Comparison of ENCODE assay signal across 16 cellular contexts in the genomic region with DNA sequence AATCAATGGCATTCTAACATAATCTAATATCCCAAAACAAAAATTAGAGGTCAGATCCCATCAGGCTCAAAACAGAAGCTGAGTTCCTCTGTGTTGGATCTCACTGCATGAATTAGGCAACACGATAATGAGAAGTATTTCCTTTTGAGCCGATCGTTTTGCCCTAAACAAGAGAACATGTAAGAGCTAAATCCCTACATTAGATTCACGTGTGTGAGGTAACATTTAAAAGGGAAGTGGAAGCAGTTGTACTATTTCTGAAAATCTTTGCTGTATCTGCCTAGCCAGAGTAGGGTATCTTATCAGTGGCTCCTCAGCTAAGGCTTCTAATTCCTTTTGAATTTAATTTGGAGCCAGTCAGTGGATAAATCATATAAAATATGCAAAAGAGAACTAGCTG.
DNase-seq lines count a peak whose midpoint lies in the region; ATAC-seq and TF ChIP-seq lines count a peak whose summit lies in the region.
"Had no signal": no experiment of that assay in that cellular context is flagged by ENCODE, and none has a peak within 500 bp of the region (broad histone marks: within the 10 kb centered on the region; RNA-seq: fewer than 3 reads in every experiment).

No MANE protein-coding gene starts in this region.

- H3K27me3 Mint-ChIP-seq in mesothelial cell of epicardium (ENCODE audit: low read depth) = no peaks in the 10 kb centered on the region

- no peak for ATAC-seq in HG03159 (IDR thresholded peaks at IDR 0.05; ENCODE audit: unreplicated experiment)

- DNase-seq in CD1c-positive myeloid dendritic cell (ENCODE audit: extremely low spot score) = peak; percentile 64
- DNase-seq in MV-4-11 (lab: John Stamatoyannopoulos, UW) = peak; percentile 73
- DNase-seq in OCI-M1 (lab: John Stamatoyannopoulos, UW) = peak; percentile 16
- no peak for DNase-seq in mesothelial cell of epicardium (ENCODE audit: low spot score in 2 of 2, unreplicated experiment in 2 of 2)
- DNase-seq in NK-92 (lab: John Stamatoyannopoulos, UW; ENCODE audit: unreplicated experiment) = no peak
- no peak for DNase-seq in dermis blood vessel endothelial cell
- DNase-seq: KG1; NCI-H1417 treated with DMSO at 0.1 percent for 48 hours; NCI-H187; NCI-H2227 treated with DMSO at 0.1 percent for 48 hours; NCI-H510A treated with DMSO at 0.1 percent for 48 hours; NCI-H748 treated with DMSO at 0.1 percent for 48 hours; NK-92 treated with Interleukin-12 subunit alpha and Interleukin-12 subunit beta, amount 100 ng/mL, for 24 hours; SIG-M5; T-helper 9 cell had no signal

- no peak for TF ChIP-seq CTCF in mesothelial cell of epicardium (IDR thresholded peaks at IDR 0.05; ENCODE audit: unreplicated experiment)

- no peaks in the 10 kb centered on the region for H3K9me3 Mint-ChIP-seq in mesothelial cell of epicardium

- peaks cover 33% of the 10 kb centered on the region for H3K36me3 Mint-ChIP-seq in mesothelial cell of epicardium

- peaks cover 19% of the 10 kb centered on the region for H3K4me1 Mint-ChIP-seq in mesothelial cell of epicardium

- H3K4me3 Mint-ChIP-seq in mesothelial cell of epicardium = no peak overlapping the region

- H3K27ac Mint-ChIP-seq in mesothelial cell of epicardium = peak overlapping the region; percentile 73

Comparison
In these comparisons a context has a peak if more than half of its experiments do, and no peak if none do; other contexts are left out.
1. DNase-seq: peak in CD1c-positive myeloid dendritic cell (single experiment), MV-4-11 (single experiment) and OCI-M1 (single experiment); none in mesothelial cell of epicardium (0 of 2), NK-92 (single experiment) and dermis blood vessel endothelial cell (single experiment).